Comparison of ENCODE assay signal across 8 cellular contexts in genomic region chr1:6785318-6785712, GRCh38. TPM values are rescaled to one million over a fixed set of nuclear protein-coding genes. Genes with fewer than 3 reads are reported as not detected.
DNase-seq lines count a peak whose midpoint lies in the region; ATAC-seq and TF ChIP-seq lines count a peak whose summit lies in the region.

Gene CAMTA1 (plus strand): TSS chr1:6785454. CDS start chr1:6785531, 77 bp downstream.

- no peaks in the 10 kb centered on the region for H3K9me3 Mint-ChIP-seq in central memory CD8-positive, alpha-beta T cell
- H3K9me3 Mint-ChIP-seq in type B pancreatic cell = no peaks in the 10 kb centered on the region

- DNase-seq in activated gamma-delta T cell (lab: John Stamatoyannopoulos, UW) = peak; percentile 96
- DNase-seq in activated gamma-delta T cell treated with Interleukin-2 at 50 U/mL for 16 hours = no peak
- no peak for DNase-seq in Jurkat, Clone E6-1 (ENCODE audit: low read depth, low spot score)
- no peak for DNase-seq in central memory CD8-positive, alpha-beta T cell (ENCODE audit: low spot score in 2 of 2)
- DNase-seq in lung microvascular endothelial cell (ENCODE audit: low read depth in 2 of 2) = no peak
- DNase-seq in type B pancreatic cell (ENCODE audit: extremely low spot score, unreplicated experiment) = peak; percentile 99
- DNase-seq in NCI-H2196 (lab: John Stamatoyannopoulos, UW; ENCODE audit: unreplicated experiment) = no peak

- peak within 1 kb of the TSS; percentile 93 for H3K27ac Mint-ChIP-seq in central memory CD8-positive, alpha-beta T cell (ENCODE audit: low read depth)
- H3K27ac Mint-ChIP-seq in type B pancreatic cell = peak within 1 kb of the TSS; percentile 98

- H3K4me1 Mint-ChIP-seq in central memory CD8-positive, alpha-beta T cell = peaks cover 40% of the 10 kb centered on the region
- H3K4me1 Mint-ChIP-seq in type B pancreatic cell (ENCODE audit: unreplicated experiment) = peaks cover 44% of the 10 kb centered on the region

- peak; percentile 82 for ATAC-seq in central memory CD8-positive, alpha-beta T cell (replicated peaks; ENCODE audit: extremely low read depth, poor library complexity, severe bottlenecking)
- no peak for ATAC-seq in HG02840 (IDR thresholded peaks at IDR 0.05; ENCODE audit: low FRiP score, unreplicated experiment)

- TF ChIP-seq CTCF in type B pancreatic cell (conservative IDR thresholded peaks at IDR 0.05) = no peak

- peak within 1 kb of the TSS; percentile 75 for H3K4me3 ChIP-seq in Jurkat, Clone E6-1 (ENCODE audit: low read length)

- H3K36me3 Mint-ChIP-seq in central memory CD8-positive, alpha-beta T cell (ENCODE audit: insufficient read depth) = peaks cover 15% of the 10 kb centered on the region
- peaks cover 14% of the 10 kb centered on the region for H3K36me3 Mint-ChIP-seq in type B pancreatic cell

- H3K27me3 Mint-ChIP-seq in central memory CD8-positive, alpha-beta T cell = no peaks in the 10 kb centered on the region
- no peaks in the 10 kb centered on the region for H3K27me3 Mint-ChIP-seq in type B pancreatic cell

- H3K4me3 Mint-ChIP-seq in central memory CD8-positive, alpha-beta T cell = peak within 1 kb of the TSS; percentile 96
- H3K4me3 Mint-ChIP-seq in type B pancreatic cell = peak within 1 kb of the TSS; percentile 96

RNA-seq across cellular contexts. Expression of gene CAMTA1, which starts in this region (rescaled TPM):
- polyA plus RNA-seq in Jurkat, Clone E6-1 (2012; ENCODE audit: insufficient read depth, insufficient read length) = 93.9 TPM
- total RNA-seq in lung microvascular endothelial cell (36.6 and 40.9 TPM in 2 replicates), type B pancreatic cell (ENCODE audit: low replicate concordance) (76.3 and 82.5 TPM in 2 replicates)

Comparison
In these comparisons a context has a peak if more than half of its experiments do, and no peak if none do; other contexts are left out.
1. DNase-seq: peak in activated gamma-delta T cell (single experiment) and type B pancreatic cell (single experiment); none in activated gamma-delta T cell treated with Interleukin-2 at 50 U/mL for 16 hours (single experiment), Jurkat, Clone E6-1 (single experiment), central memory CD8-positive, alpha-beta T cell (0 of 2), lung microvascular endothelial cell (0 of 2) and NCI-H2196 (single experiment).